Comparison of ENCODE assay signal across 8 cellular contexts in the genomic region with DNA sequence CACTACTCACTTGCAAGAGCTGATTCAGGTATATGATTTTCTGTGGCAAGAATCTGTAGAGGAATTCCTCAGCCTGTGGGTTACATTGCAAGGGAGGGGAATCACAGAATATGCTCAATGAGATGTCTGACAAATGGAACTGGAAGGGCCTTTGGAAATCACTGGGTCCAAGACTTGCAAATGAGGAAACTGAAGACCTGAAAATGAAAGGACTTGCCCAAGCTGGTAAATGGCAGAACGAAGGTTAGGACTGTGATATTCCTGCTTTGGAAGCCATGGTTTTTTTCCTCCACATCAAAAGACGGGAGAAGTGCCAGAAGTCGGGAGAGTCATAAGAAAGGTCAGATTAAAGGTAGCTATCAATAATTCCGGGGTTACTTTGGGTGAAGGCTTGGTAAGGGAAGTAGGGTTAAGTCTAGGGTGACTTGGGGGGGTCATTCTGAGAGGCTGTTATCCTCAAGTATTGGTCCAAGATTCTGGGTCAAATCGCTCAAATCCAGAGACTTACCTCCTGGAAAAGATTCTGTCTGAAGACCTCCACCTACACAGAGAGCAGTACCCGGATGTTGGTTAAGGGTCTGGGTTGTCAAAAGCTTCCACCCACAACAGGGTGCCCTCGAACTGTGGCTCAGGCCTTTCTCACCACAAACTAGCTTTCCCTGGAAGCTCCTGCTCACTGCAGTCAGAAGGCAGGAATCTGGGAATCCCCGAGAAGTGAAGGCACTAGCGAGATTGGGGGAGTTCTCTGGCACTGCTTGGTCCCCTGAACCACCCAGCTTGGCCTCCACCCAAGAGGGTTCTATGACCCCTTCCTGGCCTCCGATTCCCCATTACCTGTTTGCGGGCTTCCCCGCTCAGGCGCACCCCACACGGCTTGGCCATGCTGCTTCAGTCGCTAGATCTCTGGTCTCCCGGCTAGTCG. TPM values are rescaled to one million over a fixed set of nuclear protein-coding genes. Genes with fewer than 3 reads are reported as not detected.
DNase-seq lines count a peak whose midpoint lies in the region; ATAC-seq lines count a peak whose summit lies in the region.

A gene with protein sequence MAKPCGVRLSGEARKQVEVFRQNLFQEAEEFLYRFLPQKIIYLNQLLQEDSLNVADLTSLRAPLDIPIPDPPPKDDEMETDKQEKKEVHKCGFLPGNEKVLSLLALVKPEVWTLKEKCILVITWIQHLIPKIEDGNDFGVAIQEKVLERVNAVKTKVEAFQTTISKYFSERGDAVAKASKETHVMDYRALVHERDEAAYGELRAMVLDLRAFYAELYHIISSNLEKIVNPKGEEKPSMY (minus strand): TSS at position 911 of the 922 bp plus-strand sequence. CDS start 29 bp downstream, at position 882.

- peak within 1 kb of the TSS; percentile 97 for H3K4me3 Mint-ChIP-seq in activated naive CD8-positive, alpha-beta T cell

- H3K4me1 ChIP-seq in BLaER1 treated with 17β-estradiol and CSF1 and Interleukin-3, amounts not matched to agents 10 nM and 100 nM = peaks cover 57 to 73% (median 59%) of the 10 kb centered on the region in 10 experiments

- peaks cover 36 to 61% (median 52%) of the 10 kb centered on the region in 11 experiments for H3K36me3 ChIP-seq in BLaER1 treated with 17β-estradiol and CSF1 and Interleukin-3, amounts not matched to agents 10 nM and 100 nM

- peak within 1 kb of the TSS; percentile 87 to 96 (median 90) for H3K9ac ChIP-seq in BLaER1 treated with 17β-estradiol and CSF1 and Interleukin-3, amounts not matched to agents 10 nM and 100 nM

- H4K20me1 ChIP-seq in BLaER1 treated with 17β-estradiol and CSF1 and Interleukin-3, amounts not matched to agents 10 nM and 100 nM = peaks cover 4 to 59% (median 44%) of the 10 kb centered on the region in 11 experiments; a peak in 18 of 22 replicates

- peaks cover 58% of the 10 kb centered on the region for H3K4me1 Mint-ChIP-seq in activated naive CD8-positive, alpha-beta T cell (ENCODE audit: low read depth)

- H3K9me3 Mint-ChIP-seq in activated naive CD8-positive, alpha-beta T cell (ENCODE audit: low read depth) = no peaks in the 10 kb centered on the region

- H3K27ac Mint-ChIP-seq in activated naive CD8-positive, alpha-beta T cell = peak within 1 kb of the TSS; percentile 98

- peak within 1 kb of the TSS; percentile 57 to 94 (median 88) for H3K27ac ChIP-seq in BLaER1 treated with 17β-estradiol and CSF1 and Interleukin-3, amounts not matched to agents 10 nM and 100 nM

- ATAC-seq in left ventricle myocardium superior = no peak
- no peak for ATAC-seq in GM19395 (IDR thresholded peaks at IDR 0.05; ENCODE audit: unreplicated experiment)
- ATAC-seq in GM19452 (IDR thresholded peaks at IDR 0.05; ENCODE audit: unreplicated experiment) = no peak

- H3K27me3 Mint-ChIP-seq in activated naive CD8-positive, alpha-beta T cell = no peaks in the 10 kb centered on the region

- H3K36me3 Mint-ChIP-seq in activated naive CD8-positive, alpha-beta T cell = peaks cover 16% of the 10 kb centered on the region

- peak within 1 kb of the TSS; percentile 88 to 99 (median 92) for H3K4me3 ChIP-seq in BLaER1 treated with 17β-estradiol and CSF1 and Interleukin-3, amounts not matched to agents 10 nM and 100 nM

- peak within 1 kb of the TSS; percentile 95 to 100 (median 97) for H3K4me2 ChIP-seq in BLaER1 treated with 17β-estradiol and CSF1 and Interleukin-3, amounts not matched to agents 10 nM and 100 nM

- intact Hi-C loops in left ventricle myocardium superior (cut with micrococcal nuclease) = no loop called here

- H3K9me3 ChIP-seq in BLaER1 treated with 17β-estradiol and CSF1 and Interleukin-3, amounts not matched to agents 10 nM and 100 nM (replicated peaks in 1 of 11) = no peaks in the 10 kb centered on the region

- no peaks in the 10 kb centered on the region for H3K27me3 ChIP-seq in BLaER1 treated with 17β-estradiol and CSF1 and Interleukin-3, amounts not matched to agents 10 nM and 100 nM

- DNase-seq in HT-29 (ENCODE audit: low spot score) (no peak), left ventricle myocardium superior (no peak), retina (peak; percentile 74), NCI-H2196 (lab: John Stamatoyannopoulos, UW; ENCODE audit: unreplicated experiment) (no peak)

RNA-seq across cellular contexts. Expression of the gene that starts here (rescaled TPM):
- 175 and 210 TPM in 2 replicates for total RNA-seq in HT-29 (2014; rRNA removed; shearing (Covaris generic))
- 92.6 TPM for total RNA-seq in left ventricle myocardium superior
